Comparison of ENCODE assay signal across 19 cellular contexts in the genomic region with DNA sequence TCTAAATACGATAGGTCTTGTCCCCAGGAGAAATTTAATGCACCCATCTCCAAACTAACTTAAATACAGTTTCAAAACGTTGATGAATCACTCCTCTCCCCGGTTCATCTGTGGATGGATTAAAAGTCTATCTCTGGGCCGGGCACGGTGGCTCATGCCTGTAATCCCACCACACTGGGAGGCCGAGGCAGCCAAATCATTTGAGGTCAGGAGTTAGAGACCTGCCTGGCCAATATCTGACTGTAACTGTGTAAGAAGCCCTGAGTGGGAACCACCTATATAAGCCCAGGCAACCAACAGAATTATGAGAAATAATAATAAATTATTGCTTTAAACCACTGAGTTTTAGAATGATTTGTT.
"Had no signal": no experiment of that assay in that cellular context is flagged by ENCODE, and none has a peak within 500 bp of the region (broad histone marks: within the 10 kb centered on the region; RNA-seq: fewer than 3 reads in every experiment).

No MANE protein-coding gene starts in this region.

- H3K9me3 Mint-ChIP-seq: activated CD4-positive, alpha-beta memory T cell treated with anti-CD3 and anti-CD28 coated beads, Interleukin-2, amount 10 ng/mL, durations not matched to agents 7 days and 5 days; activated CD4-positive, alpha-beta T cell treated with anti-CD3 and anti-CD28 coated beads, Interleukin-2, amount 10 ng/mL, durations not matched to agents 7 days and 5 days; activated T-cell treated with anti-CD3 and anti-CD28 coated beads, Interleukin-2, amount 50 U/mL, for 24 hours; central memory CD8-positive, alpha-beta T cell; natural killer cell treated with Interleukin-12 subunit alpha and Interleukin-12 subunit beta and Interleukin-15 and Interleukin-18, amount 100 ng/mL, for 72 hours; T-helper 1 cell treated with Interleukin-12 subunit alpha and Interleukin-12 subunit beta and Interleukin-4 antibody, amounts not matched to agents 30 μg/mL and 1 μg/mL, for 36 hours had no signal

- H3K4me1 Mint-ChIP-seq: activated CD4-positive, alpha-beta memory T cell treated with anti-CD3 and anti-CD28 coated beads, Interleukin-2, amount 10 ng/mL, durations not matched to agents 7 days and 5 days; activated CD4-positive, alpha-beta T cell treated with anti-CD3 and anti-CD28 coated beads, Interleukin-2, amount 10 ng/mL, durations not matched to agents 7 days and 5 days; central memory CD8-positive, alpha-beta T cell had no signal

- H3K9me3 ChIP-seq: mucosa of descending colon, neutrophil, ovary, prostate gland, sigmoid colon, stomach, thyroid gland, upper lobe of right lung had no signal

- H3K27ac Mint-ChIP-seq: activated CD4-positive, alpha-beta memory T cell treated with anti-CD3 and anti-CD28 coated beads, Interleukin-2, amount 10 ng/mL, durations not matched to agents 7 days and 5 days; activated CD4-positive, alpha-beta T cell treated with anti-CD3 and anti-CD28 coated beads, Interleukin-2, amount 10 ng/mL, durations not matched to agents 7 days and 5 days; activated T-cell treated with anti-CD3 and anti-CD28 coated beads, Interleukin-2, amount 50 U/mL, for 24 hours; natural killer cell treated with Interleukin-12 subunit alpha and Interleukin-12 subunit beta and Interleukin-15 and Interleukin-18, amount 100 ng/mL, for 72 hours; T-helper 1 cell treated with Interleukin-12 subunit alpha and Interleukin-12 subunit beta and Interleukin-4 antibody, amounts not matched to agents 30 μg/mL and 1 μg/mL, for 36 hours had no signal

- H3K27me3 ChIP-seq: neutrophil, ovary, sigmoid colon, stomach, thyroid gland, upper lobe of right lung had no signal

- H3K27ac ChIP-seq: neutrophil, ovary, prostate gland, sigmoid colon, stomach, thyroid gland had no signal

- H3K27me3 Mint-ChIP-seq: stimulated activated naive B cell treated with anti-CD40 and anti-IgM and Interleukin-4, amounts not matched to agents 10 μg/mL and 1 μg/mL and 100 μg/mL, for 72 hours had no signal

- DNase-seq: activated gamma-delta T cell had no signal

- H3K36me3 ChIP-seq: neutrophil, ovary, prostate gland, sigmoid colon, stomach, thyroid gland, upper lobe of right lung had no signal

- H3K4me1 ChIP-seq: prostate gland, thyroid gland had no signal

- H3K4me3 Mint-ChIP-seq: activated CD4-positive, alpha-beta memory T cell treated with anti-CD3 and anti-CD28 coated beads, Interleukin-2, amount 10 ng/mL, durations not matched to agents 7 days and 5 days; activated CD4-positive, alpha-beta T cell treated with anti-CD3 and anti-CD28 coated beads, Interleukin-2, amount 10 ng/mL, durations not matched to agents 7 days and 5 days; activated T-cell treated with anti-CD3 and anti-CD28 coated beads, Interleukin-2, amount 50 U/mL, for 24 hours; central memory CD8-positive, alpha-beta T cell; natural killer cell treated with Interleukin-12 subunit alpha and Interleukin-12 subunit beta and Interleukin-15 and Interleukin-18, amount 100 ng/mL, for 72 hours; T-helper 1 cell treated with Interleukin-12 subunit alpha and Interleukin-12 subunit beta and Interleukin-4 antibody, amounts not matched to agents 30 μg/mL and 1 μg/mL, for 36 hours had no signal

- FAIRE-seq: frontal cortex, islet of Langerhans, small intestine had no signal

- H3K4me3 ChIP-seq: mucosa of descending colon, ovary, prostate gland, sigmoid colon, stomach, thyroid gland, upper lobe of right lung had no signal

- H3K36me3 Mint-ChIP-seq: natural killer cell treated with Interleukin-12 subunit alpha and Interleukin-12 subunit beta and Interleukin-15 and Interleukin-18, amount 100 ng/mL, for 72 hours had no signal
